In the genomic region with DNA sequence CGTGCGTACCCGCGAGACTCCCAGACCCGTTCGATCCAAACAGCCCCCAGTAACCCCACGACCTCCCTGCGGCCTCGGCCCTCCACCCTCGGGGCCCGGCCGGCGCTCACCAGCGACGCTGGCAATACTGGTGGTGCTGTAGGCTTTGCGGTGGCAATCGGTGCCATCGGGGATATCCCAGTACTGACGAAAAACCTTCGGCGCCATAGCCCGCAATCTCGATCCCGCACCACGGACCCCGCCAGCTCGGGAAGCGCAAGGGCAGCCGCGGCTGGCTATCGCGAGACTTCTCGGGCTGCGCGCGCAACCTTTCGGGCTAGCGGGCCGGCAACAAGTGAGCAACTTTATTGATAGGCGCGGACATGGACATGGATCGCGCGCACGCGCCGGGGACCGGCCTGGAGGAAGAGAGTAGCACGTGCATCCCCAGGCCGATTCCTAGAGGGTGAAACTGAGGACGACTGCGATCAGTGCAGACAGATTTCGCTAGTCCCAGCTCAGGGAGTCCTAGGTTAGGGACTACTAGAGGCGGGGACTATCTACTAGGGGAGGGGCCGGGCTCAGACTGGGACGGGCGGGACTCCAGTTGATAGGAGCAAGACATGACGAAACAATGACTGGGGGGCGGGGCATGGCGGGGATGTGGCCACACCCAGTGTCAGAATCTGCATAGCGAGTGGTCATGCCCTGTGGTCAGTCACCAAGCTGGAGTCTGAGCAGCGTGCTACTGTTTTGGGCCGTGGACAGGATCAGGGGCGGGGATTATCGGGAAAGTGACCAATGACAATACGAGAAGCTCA, we compare ENCODE assay signal across 1 cellular context.
A peak's percentile ranks its signal among the peaks of the same experiment; 100 is the strongest.
TF ChIP-seq lines count a peak whose summit lies in the region.

A gene (minus strand): TSS at position 289 of the 800 bp plus-strand sequence. CDS start 82 bp downstream, at position 207.

TF ChIP-seq in HepG2, 621 proteins besides CTCF, POLR2A, EP300 and RAD21 (continued from another document and continues in another):
- no peak for TF ChIP-seq ZFP62 (CRISPR knock-in tag; IDR thresholded peaks at IDR 0.05)
- TF ChIP-seq, protein P1, sequence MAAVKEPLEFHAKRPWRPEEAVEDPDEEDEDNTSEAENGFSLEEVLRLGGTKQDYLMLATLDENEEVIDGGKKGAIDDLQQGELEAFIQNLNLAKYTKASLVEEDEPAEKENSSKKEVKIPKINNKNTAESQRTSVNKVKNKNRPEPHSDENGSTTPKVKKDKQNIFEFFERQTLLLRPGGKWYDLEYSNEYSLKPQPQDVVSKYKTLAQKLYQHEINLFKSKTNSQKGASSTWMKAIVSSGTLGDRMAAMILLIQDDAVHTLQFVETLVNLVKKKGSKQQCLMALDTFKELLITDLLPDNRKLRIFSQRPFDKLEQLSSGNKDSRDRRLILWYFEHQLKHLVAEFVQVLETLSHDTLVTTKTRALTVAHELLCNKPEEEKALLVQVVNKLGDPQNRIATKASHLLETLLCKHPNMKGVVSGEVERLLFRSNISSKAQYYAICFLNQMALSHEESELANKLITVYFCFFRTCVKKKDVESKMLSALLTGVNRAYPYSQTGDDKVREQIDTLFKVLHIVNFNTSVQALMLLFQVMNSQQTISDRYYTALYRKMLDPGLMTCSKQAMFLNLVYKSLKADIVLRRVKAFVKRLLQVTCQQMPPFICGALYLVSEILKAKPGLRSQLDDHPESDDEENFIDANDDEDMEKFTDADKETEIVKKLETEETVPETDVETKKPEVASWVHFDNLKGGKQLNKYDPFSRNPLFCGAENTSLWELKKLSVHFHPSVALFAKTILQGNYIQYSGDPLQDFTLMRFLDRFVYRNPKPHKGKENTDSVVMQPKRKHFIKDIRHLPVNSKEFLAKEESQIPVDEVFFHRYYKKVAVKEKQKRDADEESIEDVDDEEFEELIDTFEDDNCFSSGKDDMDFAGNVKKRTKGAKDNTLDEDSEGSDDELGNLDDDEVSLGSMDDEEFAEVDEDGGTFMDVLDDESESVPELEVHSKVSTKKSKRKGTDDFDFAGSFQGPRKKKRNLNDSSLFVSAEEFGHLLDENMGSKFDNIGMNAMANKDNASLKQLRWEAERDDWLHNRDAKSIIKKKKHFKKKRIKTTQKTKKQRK (IDR thresholded peaks at IDR 0.05; ENCODE audit: low read length) = no peak
- TF ChIP-seq, protein P2, sequence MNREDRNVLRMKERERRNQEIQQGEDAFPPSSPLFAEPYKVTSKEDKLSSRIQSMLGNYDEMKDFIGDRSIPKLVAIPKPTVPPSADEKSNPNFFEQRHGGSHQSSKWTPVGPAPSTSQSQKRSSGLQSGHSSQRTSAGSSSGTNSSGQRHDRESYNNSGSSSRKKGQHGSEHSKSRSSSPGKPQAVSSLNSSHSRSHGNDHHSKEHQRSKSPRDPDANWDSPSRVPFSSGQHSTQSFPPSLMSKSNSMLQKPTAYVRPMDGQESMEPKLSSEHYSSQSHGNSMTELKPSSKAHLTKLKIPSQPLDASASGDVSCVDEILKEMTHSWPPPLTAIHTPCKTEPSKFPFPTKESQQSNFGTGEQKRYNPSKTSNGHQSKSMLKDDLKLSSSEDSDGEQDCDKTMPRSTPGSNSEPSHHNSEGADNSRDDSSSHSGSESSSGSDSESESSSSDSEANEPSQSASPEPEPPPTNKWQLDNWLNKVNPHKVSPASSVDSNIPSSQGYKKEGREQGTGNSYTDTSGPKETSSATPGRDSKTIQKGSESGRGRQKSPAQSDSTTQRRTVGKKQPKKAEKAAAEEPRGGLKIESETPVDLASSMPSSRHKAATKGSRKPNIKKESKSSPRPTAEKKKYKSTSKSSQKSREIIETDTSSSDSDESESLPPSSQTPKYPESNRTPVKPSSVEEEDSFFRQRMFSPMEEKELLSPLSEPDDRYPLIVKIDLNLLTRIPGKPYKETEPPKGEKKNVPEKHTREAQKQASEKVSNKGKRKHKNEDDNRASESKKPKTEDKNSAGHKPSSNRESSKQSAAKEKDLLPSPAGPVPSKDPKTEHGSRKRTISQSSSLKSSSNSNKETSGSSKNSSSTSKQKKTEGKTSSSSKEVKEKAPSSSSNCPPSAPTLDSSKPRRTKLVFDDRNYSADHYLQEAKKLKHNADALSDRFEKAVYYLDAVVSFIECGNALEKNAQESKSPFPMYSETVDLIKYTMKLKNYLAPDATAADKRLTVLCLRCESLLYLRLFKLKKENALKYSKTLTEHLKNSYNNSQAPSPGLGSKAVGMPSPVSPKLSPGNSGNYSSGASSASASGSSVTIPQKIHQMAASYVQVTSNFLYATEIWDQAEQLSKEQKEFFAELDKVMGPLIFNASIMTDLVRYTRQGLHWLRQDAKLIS (CRISPR knock-in tag; IDR thresholded peaks at IDR 0.05) = no peak
- TF ChIP-seq MTA3 (CRISPR knock-in tag; IDR thresholded peaks at IDR 0.05) = no peak
- no peak; the same call in 1 of the 2 replicates for TF ChIP-seq SAFB2 (CRISPR knock-in tag; IDR thresholded peaks at IDR 0.05; ENCODE audit: borderline replicate concordance, low read depth)
- no peak for TF ChIP-seq MTF2 (CRISPR knock-in tag; IDR thresholded peaks at IDR 0.05; ENCODE audit: borderline replicate concordance)
- TF ChIP-seq ZNF30 (CRISPR knock-in tag; IDR thresholded peaks at IDR 0.05) = no peak
- no peak for TF ChIP-seq MTF1 (CRISPR knock-in tag; IDR thresholded peaks at IDR 0.05)
- peak; percentile 89 for TF ChIP-seq KDM3A (CRISPR knock-in tag; IDR thresholded peaks at IDR 0.05; ENCODE audit: low read depth)
- no peak for TF ChIP-seq SP2 (CRISPR knock-in tag; IDR thresholded peaks at IDR 0.05)
- TF ChIP-seq, protein P3, sequence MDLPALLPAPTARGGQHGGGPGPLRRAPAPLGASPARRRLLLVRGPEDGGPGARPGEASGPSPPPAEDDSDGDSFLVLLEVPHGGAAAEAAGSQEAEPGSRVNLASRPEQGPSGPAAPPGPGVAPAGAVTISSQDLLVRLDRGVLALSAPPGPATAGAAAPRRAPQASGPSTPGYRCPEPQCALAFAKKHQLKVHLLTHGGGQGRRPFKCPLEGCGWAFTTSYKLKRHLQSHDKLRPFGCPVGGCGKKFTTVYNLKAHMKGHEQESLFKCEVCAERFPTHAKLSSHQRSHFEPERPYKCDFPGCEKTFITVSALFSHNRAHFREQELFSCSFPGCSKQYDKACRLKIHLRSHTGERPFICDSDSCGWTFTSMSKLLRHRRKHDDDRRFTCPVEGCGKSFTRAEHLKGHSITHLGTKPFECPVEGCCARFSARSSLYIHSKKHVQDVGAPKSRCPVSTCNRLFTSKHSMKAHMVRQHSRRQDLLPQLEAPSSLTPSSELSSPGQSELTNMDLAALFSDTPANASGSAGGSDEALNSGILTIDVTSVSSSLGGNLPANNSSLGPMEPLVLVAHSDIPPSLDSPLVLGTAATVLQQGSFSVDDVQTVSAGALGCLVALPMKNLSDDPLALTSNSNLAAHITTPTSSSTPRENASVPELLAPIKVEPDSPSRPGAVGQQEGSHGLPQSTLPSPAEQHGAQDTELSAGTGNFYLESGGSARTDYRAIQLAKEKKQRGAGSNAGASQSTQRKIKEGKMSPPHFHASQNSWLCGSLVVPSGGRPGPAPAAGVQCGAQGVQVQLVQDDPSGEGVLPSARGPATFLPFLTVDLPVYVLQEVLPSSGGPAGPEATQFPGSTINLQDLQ (CRISPR knock-in tag; IDR thresholded peaks at IDR 0.05) = 0 out of 2 replicates have a peak, but pooled peaks have one; percentile 63
- TF ChIP-seq, protein P4, sequence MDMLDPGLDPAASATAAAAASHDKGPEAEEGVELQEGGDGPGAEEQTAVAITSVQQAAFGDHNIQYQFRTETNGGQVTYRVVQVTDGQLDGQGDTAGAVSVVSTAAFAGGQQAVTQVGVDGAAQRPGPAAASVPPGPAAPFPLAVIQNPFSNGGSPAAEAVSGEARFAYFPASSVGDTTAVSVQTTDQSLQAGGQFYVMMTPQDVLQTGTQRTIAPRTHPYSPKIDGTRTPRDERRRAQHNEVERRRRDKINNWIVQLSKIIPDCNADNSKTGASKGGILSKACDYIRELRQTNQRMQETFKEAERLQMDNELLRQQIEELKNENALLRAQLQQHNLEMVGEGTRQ (IDR thresholded peaks at IDR 0.05; ENCODE audit: low read depth, low read length) = no peak
- TF ChIP-seq, protein P4 (CRISPR knock-in tag; IDR thresholded peaks at IDR 0.05; ENCODE audit: borderline replicate concordance) = peak; percentile 45; the same call in 1 of the 2 replicates
- TF ChIP-seq, protein P5, sequence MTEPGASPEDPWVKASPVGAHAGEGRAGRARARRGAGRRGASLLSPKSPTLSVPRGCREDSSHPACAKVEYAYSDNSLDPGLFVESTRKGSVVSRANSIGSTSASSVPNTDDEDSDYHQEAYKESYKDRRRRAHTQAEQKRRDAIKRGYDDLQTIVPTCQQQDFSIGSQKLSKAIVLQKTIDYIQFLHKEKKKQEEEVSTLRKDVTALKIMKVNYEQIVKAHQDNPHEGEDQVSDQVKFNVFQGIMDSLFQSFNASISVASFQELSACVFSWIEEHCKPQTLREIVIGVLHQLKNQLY (CRISPR knock-in tag; IDR thresholded peaks at IDR 0.05) = peak; percentile 40; the same call in 1 of the 2 replicates
- TF ChIP-seq, protein P6, sequence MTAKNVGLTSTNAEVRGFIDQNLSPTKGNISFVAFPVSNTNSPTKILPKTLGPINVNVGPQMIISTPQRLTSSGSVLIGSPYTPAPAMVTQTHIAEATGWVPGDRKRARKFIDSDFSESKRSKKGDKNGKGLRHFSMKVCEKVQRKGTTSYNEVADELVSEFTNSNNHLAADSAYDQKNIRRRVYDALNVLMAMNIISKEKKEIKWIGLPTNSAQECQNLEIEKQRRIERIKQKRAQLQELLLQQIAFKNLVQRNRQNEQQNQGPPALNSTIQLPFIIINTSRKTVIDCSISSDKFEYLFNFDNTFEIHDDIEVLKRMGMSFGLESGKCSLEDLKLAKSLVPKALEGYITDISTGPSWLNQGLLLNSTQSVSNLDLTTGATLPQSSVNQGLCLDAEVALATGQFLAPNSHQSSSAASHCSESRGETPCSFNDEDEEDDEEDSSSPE (CRISPR knock-in tag; IDR thresholded peaks at IDR 0.05) = peak; percentile 86
- TF ChIP-seq ZBTB1 (CRISPR knock-in tag; IDR thresholded peaks at IDR 0.05; ENCODE audit: borderline replicate concordance) = no peak; the same call in 1 of the 2 replicates
- TF ChIP-seq ZSCAN30 (CRISPR knock-in tag; IDR thresholded peaks at IDR 0.05) = no peak
- TF ChIP-seq, protein P7, sequence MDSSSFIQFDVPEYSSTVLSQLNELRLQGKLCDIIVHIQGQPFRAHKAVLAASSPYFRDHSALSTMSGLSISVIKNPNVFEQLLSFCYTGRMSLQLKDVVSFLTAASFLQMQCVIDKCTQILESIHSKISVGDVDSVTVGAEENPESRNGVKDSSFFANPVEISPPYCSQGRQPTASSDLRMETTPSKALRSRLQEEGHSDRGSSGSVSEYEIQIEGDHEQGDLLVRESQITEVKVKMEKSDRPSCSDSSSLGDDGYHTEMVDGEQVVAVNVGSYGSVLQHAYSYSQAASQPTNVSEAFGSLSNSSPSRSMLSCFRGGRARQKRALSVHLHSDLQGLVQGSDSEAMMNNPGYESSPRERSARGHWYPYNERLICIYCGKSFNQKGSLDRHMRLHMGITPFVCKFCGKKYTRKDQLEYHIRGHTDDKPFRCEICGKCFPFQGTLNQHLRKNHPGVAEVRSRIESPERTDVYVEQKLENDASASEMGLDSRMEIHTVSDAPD (CRISPR knock-in tag; IDR thresholded peaks at IDR 0.05) = no peak
- peak; percentile 89; the same call in 1 of the 2 replicates for TF ChIP-seq ARNTL (CRISPR knock-in tag; IDR thresholded peaks at IDR 0.05)
- TF ChIP-seq ZMYM4 (CRISPR knock-in tag; IDR thresholded peaks at IDR 0.05) = peak; percentile 92
- TF ChIP-seq ZNF557 (CRISPR knock-in tag; IDR thresholded peaks at IDR 0.05) = no peak
- no peak for TF ChIP-seq BRCA1 (CRISPR knock-in tag; IDR thresholded peaks at IDR 0.05)
- TF ChIP-seq SUZ12 (IDR thresholded peaks at IDR 0.05; ENCODE audit: low read depth, low read length) = no peak
- TF ChIP-seq ZNF225 (CRISPR knock-in tag; IDR thresholded peaks at IDR 0.05) = peak; percentile 24
- TF ChIP-seq, protein P8, sequence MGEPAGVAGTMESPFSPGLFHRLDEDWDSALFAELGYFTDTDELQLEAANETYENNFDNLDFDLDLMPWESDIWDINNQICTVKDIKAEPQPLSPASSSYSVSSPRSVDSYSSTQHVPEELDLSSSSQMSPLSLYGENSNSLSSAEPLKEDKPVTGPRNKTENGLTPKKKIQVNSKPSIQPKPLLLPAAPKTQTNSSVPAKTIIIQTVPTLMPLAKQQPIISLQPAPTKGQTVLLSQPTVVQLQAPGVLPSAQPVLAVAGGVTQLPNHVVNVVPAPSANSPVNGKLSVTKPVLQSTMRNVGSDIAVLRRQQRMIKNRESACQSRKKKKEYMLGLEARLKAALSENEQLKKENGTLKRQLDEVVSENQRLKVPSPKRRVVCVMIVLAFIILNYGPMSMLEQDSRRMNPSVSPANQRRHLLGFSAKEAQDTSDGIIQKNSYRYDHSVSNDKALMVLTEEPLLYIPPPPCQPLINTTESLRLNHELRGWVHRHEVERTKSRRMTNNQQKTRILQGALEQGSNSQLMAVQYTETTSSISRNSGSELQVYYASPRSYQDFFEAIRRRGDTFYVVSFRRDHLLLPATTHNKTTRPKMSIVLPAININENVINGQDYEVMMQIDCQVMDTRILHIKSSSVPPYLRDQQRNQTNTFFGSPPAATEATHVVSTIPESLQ (CRISPR knock-in tag; conservative IDR thresholded peaks at IDR 0.05) = 0 out of 2 replicates have a peak, but pooled peaks have one; percentile 22
- peak; percentile 62 for TF ChIP-seq JARID2 (CRISPR knock-in tag; IDR thresholded peaks at IDR 0.05; ENCODE audit: insufficient replicate concordance)
- TF ChIP-seq ZNF616 (CRISPR knock-in tag; IDR thresholded peaks at IDR 0.05; ENCODE audit: low read depth) = no peak
- TF ChIP-seq, protein P9, sequence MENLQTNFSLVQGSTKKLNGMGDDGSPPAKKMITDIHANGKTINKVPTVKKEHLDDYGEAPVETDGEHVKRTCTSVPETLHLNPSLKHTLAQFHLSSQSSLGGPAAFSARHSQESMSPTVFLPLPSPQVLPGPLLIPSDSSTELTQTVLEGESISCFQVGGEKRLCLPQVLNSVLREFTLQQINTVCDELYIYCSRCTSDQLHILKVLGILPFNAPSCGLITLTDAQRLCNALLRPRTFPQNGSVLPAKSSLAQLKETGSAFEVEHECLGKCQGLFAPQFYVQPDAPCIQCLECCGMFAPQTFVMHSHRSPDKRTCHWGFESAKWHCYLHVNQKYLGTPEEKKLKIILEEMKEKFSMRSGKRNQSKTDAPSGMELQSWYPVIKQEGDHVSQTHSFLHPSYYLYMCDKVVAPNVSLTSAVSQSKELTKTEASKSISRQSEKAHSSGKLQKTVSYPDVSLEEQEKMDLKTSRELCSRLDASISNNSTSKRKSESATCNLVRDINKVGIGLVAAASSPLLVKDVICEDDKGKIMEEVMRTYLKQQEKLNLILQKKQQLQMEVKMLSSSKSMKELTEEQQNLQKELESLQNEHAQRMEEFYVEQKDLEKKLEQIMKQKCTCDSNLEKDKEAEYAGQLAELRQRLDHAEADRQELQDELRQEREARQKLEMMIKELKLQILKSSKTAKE (CRISPR knock-in tag; IDR thresholded peaks at IDR 0.05; ENCODE audit: borderline replicate concordance) = peak; percentile 46; the same call in 1 of the 2 replicates
- TF ChIP-seq ZNF546 (CRISPR knock-in tag; conservative IDR thresholded peaks at IDR 0.05) = 0 out of 2 replicates have a peak, but pooled peaks have one; percentile 58
- TF ChIP-seq ZNF772 (CRISPR knock-in tag; IDR thresholded peaks at IDR 0.05) = peak; percentile 95
- no peak for TF ChIP-seq ZFAT (CRISPR knock-in tag; conservative IDR thresholded peaks at IDR 0.05)
- TF ChIP-seq ZNF839 (CRISPR knock-in tag; IDR thresholded peaks at IDR 0.05; ENCODE audit: borderline replicate concordance) = peak; percentile 81; the same call in 1 of the 2 replicates
- TF ChIP-seq HNRNPLL (IDR thresholded peaks at IDR 0.05; ENCODE audit: low read depth, low read length, poor library complexity, severe bottlenecking) = peak; percentile 62
- no peak for TF ChIP-seq ZFP37 (CRISPR knock-in tag; IDR thresholded peaks at IDR 0.05; ENCODE audit: borderline replicate concordance)
